ENCODE assay signal across 8 cellular contexts in the genomic region with DNA sequence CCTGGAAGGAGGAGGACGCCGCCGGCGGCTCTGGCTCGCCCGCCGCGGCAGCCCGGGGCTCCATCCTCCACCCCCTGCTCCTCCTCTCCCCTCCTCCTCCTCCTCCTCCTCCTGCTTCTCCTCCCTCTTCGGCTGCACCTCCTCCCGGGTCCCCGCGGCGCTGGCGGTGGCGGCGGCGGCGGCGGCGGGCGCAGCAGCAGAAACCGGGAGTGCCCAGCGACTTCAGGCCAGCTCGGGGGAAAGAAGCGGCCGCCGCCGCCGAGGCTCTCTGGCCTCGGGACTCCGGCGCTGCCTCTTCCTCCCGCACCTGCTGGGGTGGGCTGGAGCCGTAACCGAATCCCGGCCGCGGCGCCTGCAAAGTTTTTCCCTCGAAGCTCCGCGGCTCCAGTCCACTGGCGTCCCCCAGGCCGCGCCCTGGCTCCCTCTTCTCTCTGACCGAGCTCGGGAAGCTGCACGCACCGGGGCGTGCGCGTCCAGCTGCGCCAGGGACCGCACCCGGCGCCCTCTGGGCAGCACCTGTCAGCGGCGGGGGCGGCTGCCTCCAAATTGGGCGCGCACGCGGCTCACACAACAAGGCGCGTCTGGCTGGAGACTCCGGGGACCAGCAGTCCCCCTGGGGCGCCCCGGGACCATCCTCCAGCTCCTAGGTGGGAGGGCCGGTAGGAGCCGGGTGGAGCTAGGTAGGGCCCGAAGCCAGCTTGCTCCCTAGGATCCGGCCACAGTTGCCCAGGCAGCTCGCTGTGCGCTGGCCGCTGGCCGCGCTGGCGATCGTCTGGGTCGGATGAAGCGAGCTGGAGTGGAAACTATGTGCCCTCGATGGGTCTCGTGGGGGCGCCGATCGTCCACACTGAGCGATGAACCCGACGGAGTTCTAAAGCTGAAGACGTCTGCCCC. TPM values are rescaled to one million over a fixed set of nuclear protein-coding genes. Genes with fewer than 3 reads are reported as not detected.
A peak's percentile ranks its signal among the peaks of the same experiment; 100 is the strongest.
DNase-seq lines count a peak whose midpoint lies in the region; ATAC-seq and TF ChIP-seq lines count a peak whose summit lies in the region.

MCTP1 (minus strand) TSS at position 583 of the 894 bp plus-strand sequence.

- no peak within 1 kb of the TSS for H3K27ac Mint-ChIP-seq in natural killer cell

- H3K4me1 Mint-ChIP-seq in natural killer cell: peaks cover 4 to 12% of the 10 kb centered on the region in 2 donors

- H3K36me3 Mint-ChIP-seq in natural killer cell: no peaks in the 10 kb centered on the region

- intact Hi-C loops in natural killer cell (cut with micrococcal nuclease): no loop called here

- ATAC-seq in GM21423 (IDR thresholded peaks at IDR 0.05; ENCODE audit: unreplicated experiment) (peak; percentile 19), natural killer cell (peak in 1 of 3 donors; percentile 36), HG03196 (IDR thresholded peaks at IDR 0.05; ENCODE audit: unreplicated experiment) (no peak)

- peaks cover 41 to 61% of the 10 kb centered on the region in 2 donors for H3K27me3 Mint-ChIP-seq in natural killer cell (ENCODE audit: low read depth in 2 of 2)

- DNase-seq in DMS114 treated with DMSO at 0.1 percent for 48 hours (lab: John Stamatoyannopoulos, UW; ENCODE audit: unreplicated experiment): peak; percentile 4
- peak; percentile 19 for DNase-seq in LHCN-M2 (ENCODE audit: low read depth)
- DNase-seq in fibroblast of pulmonary artery (ENCODE audit: low read depth): no peak
- no peak for DNase-seq in natural killer cell
- DNase-seq in stimulated activated naive CD4-positive, alpha-beta T cell (lab: John Stamatoyannopoulos, UW): no peak

- peak within 1 kb of the TSS; percentile 72 for H3K4me3 Mint-ChIP-seq in natural killer cell

- H3K4me3 ChIP-seq in WI38 (ENCODE audit: low read depth, low read length): peak within 1 kb of the TSS; percentile 57
- H3K4me3 ChIP-seq in fibroblast of pulmonary artery (replicated peaks; ENCODE audit: low read depth, low read length): peak within 1 kb of the TSS; percentile 46

- TF ChIP-seq CTCF in WI38 (IDR thresholded peaks at IDR 0.05; ENCODE audit: low read depth, low read length) (no peak), fibroblast of pulmonary artery (IDR thresholded peaks at IDR 0.05; ENCODE audit: low read length, missing control alignments) (no peak), natural killer cell (IDR thresholded peaks at IDR 0.05) (no peak)

- H3K9me3 Mint-ChIP-seq in natural killer cell: no peaks in the 10 kb centered on the region

RNA-seq across cellular contexts. Expression of gene MCTP1, which starts in this region (rescaled TPM):
- total RNA-seq in LHCN-M2 (2014; rRNA removed) (16.4 and 16.6 TPM in 2 replicates), natural killer cell (10 to 100 TPM in 1 of 3 donors, 1 to 10 TPM in 2; 4.7 to 15.1 (median 9.8) TPM)
- polyA plus RNA-seq in LHCN-M2 (2012): 4.0 TPM

Comparison
In these comparisons a context has a peak if more than half of its experiments do, and no peak if none do; other contexts are left out.
1. DNase-seq: peak in DMS114 treated with DMSO at 0.1 percent for 48 hours (single experiment) and LHCN-M2 (single experiment); none in fibroblast of pulmonary artery (single experiment), natural killer cell (single experiment) and stimulated activated naive CD4-positive, alpha-beta T cell (0 of 6).